ENCODE assay signal across 15 cellular contexts in the genomic region with DNA sequence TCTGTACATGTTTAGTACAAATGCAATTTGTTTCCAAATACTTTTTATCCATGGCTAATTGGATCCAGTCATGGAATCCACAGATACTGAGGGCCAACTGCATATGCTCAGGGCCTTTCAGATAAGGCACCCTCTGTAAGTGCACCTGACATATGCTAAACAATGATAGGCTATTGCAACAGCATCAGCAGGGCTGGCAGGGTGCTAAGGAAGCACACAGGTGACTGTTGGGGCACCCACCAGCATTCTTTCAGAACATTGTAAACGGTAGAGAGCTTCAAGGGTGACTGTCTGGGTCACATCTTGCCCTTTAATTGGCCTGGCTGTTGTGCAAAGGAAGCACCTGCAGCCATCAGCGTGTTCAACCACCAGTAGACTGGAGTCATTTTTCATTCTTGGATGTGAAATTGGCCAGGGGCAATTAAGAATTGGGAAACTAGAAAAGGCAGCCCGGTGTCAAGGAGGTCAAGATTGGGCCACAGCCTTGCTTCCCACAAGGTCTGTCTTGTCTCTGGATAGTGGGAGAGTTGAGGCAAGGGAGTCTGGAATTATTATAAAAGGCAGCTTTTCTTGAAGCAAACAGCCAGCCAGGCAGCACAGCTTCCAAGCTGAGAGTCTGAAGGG.
"Had no signal": no experiment of that assay in that cellular context is flagged by ENCODE, and none has a peak within 500 bp of the region (broad histone marks: within the 10 kb centered on the region; RNA-seq: fewer than 3 reads in every experiment).

No MANE protein-coding gene starts in this region.

- H3K4me3 ChIP-seq: stomach, thoracic aorta had no signal

- H3K36me3 ChIP-seq: stomach, thoracic aorta had no signal

- ATAC-seq: activated CD8-positive, alpha-beta memory T cell treated with anti-CD3 and anti-CD28 coated beads, Interleukin-2, amount 10 ng/mL, durations not matched to agents 7 days and 5 days; left colon had no signal

- DNase-seq: activated CD4-positive, alpha-beta T cell treated with anti-CD3 and anti-CD28 coated beads for 1 hour; activated CD4-positive, alpha-beta T cell treated with anti-CD3 and anti-CD28 coated beads, Interleukin-2, amount 50 U/mL, for 48 hours; activated CD8-positive, alpha-beta memory T cell treated with anti-CD3 and anti-CD28 coated beads, Interleukin-2, amount 10 ng/mL, durations not matched to agents 7 days and 5 days; activated gamma-delta T cell; activated T-cell treated with anti-CD3 and anti-CD28 coated beads, Interleukin-2, amount 50 U/mL, for 24 hours; aorta; foreskin melanocyte; head of caudate nucleus; left colon; mammary epithelial cell; nephron progenitor cell; stimulated activated CD4-positive, alpha-beta T cell treated with anti-CD3 and anti-CD28 coated beads, Interleukin-15, amount 100 ng/mL, for 24 hours; stimulated activated CD4-positive, alpha-beta T cell treated with anti-CD3 and anti-CD28 coated beads, Interleukin-4, amount 100 ng/mL, for 4 hours; stomach had no signal

- H3K27me3 ChIP-seq: stomach had no signal
